In the genomic region with DNA sequence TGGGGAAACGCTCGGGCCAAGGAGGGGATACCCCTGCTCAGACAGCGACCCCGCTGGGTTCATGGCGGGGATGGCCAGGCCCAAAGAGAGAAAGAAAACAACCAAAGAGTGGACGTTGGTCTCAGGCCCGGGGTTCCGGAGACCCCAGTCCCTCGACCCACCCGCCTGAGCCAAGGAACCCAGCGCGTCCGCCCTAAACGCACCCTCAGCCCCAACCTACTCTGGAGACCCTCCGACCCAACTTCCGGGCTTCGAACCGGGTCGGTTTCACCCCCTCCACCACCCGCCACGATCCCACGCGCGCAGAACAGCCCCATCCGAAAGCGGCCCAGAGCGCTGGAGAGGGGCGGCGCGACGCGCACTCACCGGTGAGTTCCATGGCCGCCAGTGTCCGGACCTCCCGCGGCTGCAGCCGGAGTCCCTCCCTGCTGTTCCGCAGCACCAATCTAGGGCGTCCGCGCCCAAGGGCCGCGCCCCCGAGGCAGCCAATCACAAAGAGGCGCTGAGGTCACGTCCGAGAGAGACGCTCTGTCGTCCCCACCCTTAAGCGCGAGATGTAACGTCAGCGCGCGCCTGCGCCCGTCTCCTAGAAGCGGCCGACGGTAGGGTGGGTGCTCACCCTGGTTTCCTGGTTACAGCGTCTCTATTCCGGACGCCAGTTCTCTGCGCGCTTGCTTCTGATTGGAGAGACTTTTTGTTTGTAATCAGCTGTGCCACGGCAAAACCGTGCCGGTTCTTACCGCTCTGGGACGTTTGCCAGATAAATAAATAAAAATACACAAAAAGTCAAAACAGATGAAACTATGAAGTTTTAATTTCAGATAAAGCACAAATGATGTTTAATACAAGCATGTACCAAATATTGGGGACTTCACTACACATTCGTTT, we compare ENCODE assay signal across 8 cellular contexts. TPM values are rescaled to one million over a fixed set of nuclear protein-coding genes. Genes with fewer than 3 reads are reported as not detected.
DNase-seq lines count a peak whose midpoint lies in the region; ATAC-seq and TF ChIP-seq lines count a peak whose summit lies in the region.

A gene with protein sequence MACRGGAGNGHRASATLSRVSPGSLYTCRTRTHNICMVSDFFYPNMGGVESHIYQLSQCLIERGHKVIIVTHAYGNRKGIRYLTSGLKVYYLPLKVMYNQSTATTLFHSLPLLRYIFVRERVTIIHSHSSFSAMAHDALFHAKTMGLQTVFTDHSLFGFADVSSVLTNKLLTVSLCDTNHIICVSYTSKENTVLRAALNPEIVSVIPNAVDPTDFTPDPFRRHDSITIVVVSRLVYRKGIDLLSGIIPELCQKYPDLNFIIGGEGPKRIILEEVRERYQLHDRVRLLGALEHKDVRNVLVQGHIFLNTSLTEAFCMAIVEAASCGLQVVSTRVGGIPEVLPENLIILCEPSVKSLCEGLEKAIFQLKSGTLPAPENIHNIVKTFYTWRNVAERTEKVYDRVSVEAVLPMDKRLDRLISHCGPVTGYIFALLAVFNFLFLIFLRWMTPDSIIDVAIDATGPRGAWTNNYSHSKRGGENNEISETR (minus strand): TSS at position 389 of the 888 bp plus-strand sequence. CDS start 3,593 bp downstream, outside the sequence.

- peaks cover 16% of the 10 kb centered on the region for H3K4me1 Mint-ChIP-seq in T-helper 17 cell

- 0 to 29% (median 0%) methylated on average over 47 to 72 of the region's 72 CpGs for WGBS in psoas muscle, 3 donors

- TF ChIP-seq CTCF in right atrium auricular region (IDR thresholded peaks at IDR 0.05) = no peak
- TF ChIP-seq CTCF in psoas muscle (IDR thresholded peaks at IDR 0.05) = no peak
- peak in 1 of 4 experiments; percentile 14 for TF ChIP-seq CTCF in uterus (IDR thresholded peaks at IDR 0.05)

- H3K27me3 ChIP-seq in right atrium auricular region = no peaks in the 10 kb centered on the region
- H3K27me3 ChIP-seq in psoas muscle (ENCODE audit: insufficient read depth in 3 of 3, low read length in 2 of 3) = no peaks in the 10 kb centered on the region
- no peaks in the 10 kb centered on the region for H3K27me3 ChIP-seq in uterus

- H3K27me3 Mint-ChIP-seq in T-helper 17 cell = peaks cover 8% of the 10 kb centered on the region

- H3K4me1 ChIP-seq in right atrium auricular region (peaks cover 0 to 5% of the 10 kb centered on the region in 2 donors), psoas muscle (peaks cover 24% of the 10 kb centered on the region), uterus (no peaks in the 10 kb centered on the region)

- peak within 1 kb of the TSS; percentile 76 for H3K27ac ChIP-seq in angular gyrus (ENCODE audit: low read depth, low read length)
- peak within 1 kb of the TSS; percentile 85 to 88 for H3K27ac ChIP-seq in right atrium auricular region
- peak within 1 kb of the TSS; percentile 84 for H3K27ac ChIP-seq in psoas muscle
- peak within 1 kb of the TSS; percentile 37 to 89 for H3K27ac ChIP-seq in uterus

- peak within 1 kb of the TSS; percentile 92 for H3K4me3 Mint-ChIP-seq in T-helper 17 cell

- H3K9me3 ChIP-seq in T-helper 17 cell (ENCODE audit: control insufficient read depth, low read length, poor library complexity, severe bottlenecking) (no peaks in the 10 kb centered on the region), right atrium auricular region (no peaks in the 10 kb centered on the region), psoas muscle (no peaks in the 10 kb centered on the region), uterus (no peaks in the 10 kb centered on the region)

- peak; percentile 98 for ATAC-seq in HG02885 (IDR thresholded peaks at IDR 0.05; ENCODE audit: poor library complexity, unreplicated experiment)
- ATAC-seq in T-helper 17 cell = peak; percentile 91
- ATAC-seq in psoas muscle = peak; percentile 96 to 99 (median 98)

- DNase-seq in NCI-H1694 treated with DMSO at 0.1 percent for 48 hours (lab: John Stamatoyannopoulos, UW) (peak; percentile 84), T-helper 17 cell (peak; percentile 77 to 85 (median 84)), right atrium auricular region (ENCODE audit: low spot score) (peak; percentile 96), psoas muscle (peak; percentile 94 to 97), uterus (peak; percentile 92 to 95)

- intact Hi-C loops in psoas muscle (cut with DNase I) (loop anchor here in 1 of 2 donors (10.0 kb wide), 1 partner anchor 339 kb away; no protein-coding TSS in a partner anchor), uterus (cut with DNase I; ENCODE audit: low total_unique reads) (no loop called here)

- no peaks in the 10 kb centered on the region for H3K36me3 Mint-ChIP-seq in T-helper 17 cell (ENCODE audit: low read depth)

- H3K36me3 ChIP-seq in right atrium auricular region = no peaks in the 10 kb centered on the region
- H3K36me3 ChIP-seq in psoas muscle (ENCODE audit: insufficient read depth in 1 of 2, low read depth in 1 of 2) = peaks cover 0 to 14% of the 10 kb centered on the region in 2 donors
- H3K36me3 ChIP-seq in uterus = no peaks in the 10 kb centered on the region

- H3K4me3 ChIP-seq in right atrium auricular region (peak within 1 kb of the TSS; percentile 71 to 78), psoas muscle (peak within 1 kb of the TSS; percentile 73), uterus (peak within 1 kb of the TSS; percentile 48 to 71)

- peak; percentile 66 for TF ChIP-seq POLR2A in GM15510 (IDR thresholded peaks at IDR 0.05; ENCODE audit: borderline replicate concordance, extremely low read depth, insufficient read length)
- peak; percentile 86 to 93 for TF ChIP-seq POLR2A in uterus (IDR thresholded peaks at IDR 0.05)

- H3K27ac Mint-ChIP-seq in T-helper 17 cell = peak within 1 kb of the TSS; percentile 94

RNA-seq across cellular contexts. Expression of the gene that starts here (rescaled TPM):
- total RNA-seq in T-helper 17 cell (100 to 1,000 TPM; 111 to 122 TPM), right atrium auricular region (1 to 10 TPM; 2.7 to 2.9 TPM), psoas muscle (1 to 10 TPM; 2.6 to 5.8 (median 3.6) TPM), uterus (10 to 100 TPM; 10.2 to 54.8 (median 13.8) TPM)
- polyA plus RNA-seq in psoas muscle = 1 to 10 TPM; 1.9 to 3.3 (median 2.7) TPM

Comparison
In these comparisons a context has a peak if more than half of its experiments do, and no peak if none do; other contexts are left out.
1. Peak in every context shown above with its lines: DNase-seq, ATAC-seq, H3K4me3 ChIP-seq and H3K27ac ChIP-seq.